Comparison of ENCODE assay signal across 20 cellular contexts in the genomic region with DNA sequence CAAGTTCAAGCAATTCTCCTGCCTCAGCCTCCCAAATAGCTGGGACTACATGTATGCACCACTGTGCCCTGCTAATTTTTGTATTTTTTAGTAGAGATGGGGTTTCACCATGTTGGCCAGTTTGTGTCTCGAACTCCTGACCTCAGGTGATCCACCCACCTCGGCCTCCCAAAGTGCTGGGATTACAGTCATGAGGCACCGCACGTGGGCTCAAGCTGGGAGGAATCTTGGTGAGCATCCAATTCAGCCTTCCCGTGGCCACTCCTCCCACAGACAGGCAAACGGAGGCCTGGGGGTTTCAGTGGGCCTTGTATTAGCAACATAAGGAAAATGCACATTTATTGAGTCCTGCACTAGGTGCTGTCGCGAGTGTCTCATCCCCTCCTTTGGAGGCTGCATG. TPM values are rescaled to one million over a fixed set of nuclear protein-coding genes. Genes with fewer than 3 reads are reported as not detected.
A peak's percentile ranks its signal among the peaks of the same experiment; 100 is the strongest.
DNase-seq lines count a peak whose midpoint lies in the region; ATAC-seq and TF ChIP-seq lines count a peak whose summit lies in the region.
"Had no signal": no experiment of that assay in that cellular context is flagged by ENCODE, and none has a peak within 500 bp of the region (broad histone marks: within the 10 kb centered on the region; RNA-seq: fewer than 3 reads in every experiment).

No MANE protein-coding gene starts in this region.

- no peaks in the 10 kb centered on the region for H3K9me2 ChIP-seq in GM23338 (ENCODE audit: insufficient read depth)

- H3K4me2 ChIP-seq in GM23338, result no peak overlapping the region
- H3K4me2 ChIP-seq: A549, KMS-11 had no signal

- H3K9me3 Mint-ChIP-seq in GM23338 (peaks cover 6% of the 10 kb centered on the region; the same call in 2 of the 3 replicates), natural killer cell (no peaks in the 10 kb centered on the region)

- H2AFZ ChIP-seq in GM23338, result peak overlapping the region; percentile 38; the same call in 1 of the 2 replicates

- H3K27ac ChIP-seq in GM23338 (ENCODE audit: low read depth) (no peak overlapping the region), SJCRH30 (no peak overlapping the region), spleen (peak overlapping the region in 1 of 8 donors; percentile 23)
- H3K27ac ChIP-seq: A549, KMS-11 had no signal

- 65 to 79% (median 76%) methylated on average over 7 to 8 of the region's 8 CpGs for WGBS in spleen, 5 donors

- H3K27me3 ChIP-seq in GM23338 (ENCODE audit: insufficient read depth) (no peaks in the 10 kb centered on the region), SJCRH30 (peaks cover 13% of the 10 kb centered on the region; the same call in 1 of the 2 replicates), spleen (replicated peaks in 1 of 7) (peaks cover 0 to 22% (median 0%) of the 10 kb centered on the region in 7 donors)
- H3K27me3 ChIP-seq: BE2C had no signal

- no peak for DNase-seq in GM23338 (ENCODE audit: low spot score)
- peak; percentile 16 for DNase-seq in NCI-H226
- DNase-seq in astrocyte of the hippocampus (ENCODE audit: low read depth, low spot score), result peak; percentile 41
- DNase-seq in fibroblast of the aortic adventitia (ENCODE audit: low read depth), result peak; percentile 12
- no peak for DNase-seq in SJCRH30
- no peak for DNase-seq in foreskin melanocyte
- no peak for DNase-seq in natural killer cell
- no peak for DNase-seq in spleen
- DNase-seq: BE2C; CD4-positive, CD25-positive, alpha-beta regulatory T cell; MV-4-11; NCI-H1105 treated with DMSO at 0.1 percent for 48 hours; NCI-H2029 treated with DMSO at 0.1 percent for 48 hours; NCI-H345; NCI-H774; NK-92 treated with Interleukin-12 subunit alpha and Interleukin-12 subunit beta, amount 100 ng/mL, for 24 hours; Right ventricle myocardium superior had no signal

- TF ChIP-seq CTCF in GM23338 (conservative IDR thresholded peaks at IDR 0.05; ENCODE audit: low read depth in 2 of 2) (no peak), fibroblast of the aortic adventitia (IDR thresholded peaks at IDR 0.05; ENCODE audit: insufficient read depth, low read length) (no peak), natural killer cell (IDR thresholded peaks at IDR 0.05) (no peak), spleen (IDR thresholded peaks at IDR 0.05 in 8 of 11, conservative IDR thresholded peaks at IDR 0.05 in 3 of 11) (no peak)

- H3K36me3 ChIP-seq in GM23338 (ENCODE audit: insufficient read depth) (no peaks in the 10 kb centered on the region), SJCRH30 (no peaks in the 10 kb centered on the region), spleen (no peaks in the 10 kb centered on the region)
- H3K36me3 ChIP-seq: BE2C, HAP-1 had no signal

- H3K4me1 Mint-ChIP-seq in GM23338 (peaks cover 2% of the 10 kb centered on the region; the same call in 1 of the 3 replicates), natural killer cell (no peaks in the 10 kb centered on the region)
- H3K4me1 Mint-ChIP-seq: CD4-positive, CD25-positive, alpha-beta regulatory T cell had no signal

- no peaks in the 10 kb centered on the region for H3F3A ChIP-seq in GM23338 (replicated peaks; ENCODE audit: low read depth)

- H3K4me3 Mint-ChIP-seq in GM23338, result no peak overlapping the region
- H3K4me3 Mint-ChIP-seq in natural killer cell, result no peak overlapping the region
- H3K4me3 Mint-ChIP-seq: CD4-positive, CD25-positive, alpha-beta regulatory T cell had no signal

- H3K4me1 ChIP-seq in GM23338 (ENCODE audit: insufficient read depth) (no peaks in the 10 kb centered on the region), SJCRH30 (no peaks in the 10 kb centered on the region), spleen (no peaks in the 10 kb centered on the region)
- H3K4me1 ChIP-seq: A549, BE2C, HAP-1 had no signal

- no peak overlapping the region for H3K27ac Mint-ChIP-seq in GM23338
- no peak overlapping the region for H3K27ac Mint-ChIP-seq in natural killer cell
- H3K27ac Mint-ChIP-seq: CD4-positive, CD25-positive, alpha-beta regulatory T cell had no signal

- H3K4me3 ChIP-seq in GM23338 (no peak overlapping the region), fibroblast of the aortic adventitia (ENCODE audit: low read depth, low read length) (no peak overlapping the region), SJCRH30 (no peak overlapping the region), spleen (no peak overlapping the region)
- H3K4me3 ChIP-seq: A549, HAP-1 had no signal

- peaks cover 7% of the 10 kb centered on the region for H3K27me3 Mint-ChIP-seq in GM23338 (ENCODE audit: insufficient read depth, low read depth, poor library complexity)
- peaks cover 25 to 61% of the 10 kb centered on the region in 2 donors for H3K27me3 Mint-ChIP-seq in natural killer cell (ENCODE audit: low read depth in 2 of 2)

- H4K20me1 ChIP-seq in GM23338 (replicated peaks; ENCODE audit: insufficient read depth), result no peaks in the 10 kb centered on the region

- intact Hi-C loops in natural killer cell (cut with micrococcal nuclease), result no loop called here
- intact Hi-C loops in spleen (cut with DNase I; ENCODE audit: low total_unique reads), result no loop called here

- TF ChIP-seq POLR2A in spleen (IDR thresholded peaks at IDR 0.05), result no peak

- H3K9me3 ChIP-seq in SJCRH30 (replicated peaks) (no peaks in the 10 kb centered on the region), spleen (no peaks in the 10 kb centered on the region)
- H3K9me3 ChIP-seq: A549, BE2C, HAP-1 had no signal

- H3K36me3 Mint-ChIP-seq in GM23338 (ENCODE audit: low read depth), result no peaks in the 10 kb centered on the region; the same call in 2 of the 3 replicates
- H3K36me3 Mint-ChIP-seq in natural killer cell, result no peaks in the 10 kb centered on the region
- H3K36me3 Mint-ChIP-seq: CD4-positive, CD25-positive, alpha-beta regulatory T cell had no signal

- ATAC-seq in GM23338 (no peak), natural killer cell (no peak)
- ATAC-seq: A549 had no signal

- no peaks in the 10 kb centered on the region for H3K79me2 ChIP-seq in GM23338 (replicated peaks; ENCODE audit: insufficient read depth)

TF ChIP-seq in GM23338, 12 proteins besides CTCF, POLR2A, EP300 and RAD21 (continues in another document):
- TF ChIP-seq ZNF331 (CRISPR knock-in tag; IDR thresholded peaks at IDR 0.05; ENCODE audit: low read depth), result no peak
- TF ChIP-seq, protein P1, sequence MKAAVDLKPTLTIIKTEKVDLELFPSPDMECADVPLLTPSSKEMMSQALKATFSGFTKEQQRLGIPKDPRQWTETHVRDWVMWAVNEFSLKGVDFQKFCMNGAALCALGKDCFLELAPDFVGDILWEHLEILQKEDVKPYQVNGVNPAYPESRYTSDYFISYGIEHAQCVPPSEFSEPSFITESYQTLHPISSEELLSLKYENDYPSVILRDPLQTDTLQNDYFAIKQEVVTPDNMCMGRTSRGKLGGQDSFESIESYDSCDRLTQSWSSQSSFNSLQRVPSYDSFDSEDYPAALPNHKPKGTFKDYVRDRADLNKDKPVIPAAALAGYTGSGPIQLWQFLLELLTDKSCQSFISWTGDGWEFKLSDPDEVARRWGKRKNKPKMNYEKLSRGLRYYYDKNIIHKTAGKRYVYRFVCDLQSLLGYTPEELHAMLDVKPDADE (IDR thresholded peaks at IDR 0.05), result no peak

RNA-seq across cellular contexts. Expression of a gene that starts 24.5 kb away (rescaled TPM):
- 0.70 and 1.0 TPM in 2 replicates for total RNA-seq in GM23338 (2014; rRNA removed; shearing (Covaris generic))
- 0.16 TPM in 2 replicates for polyA plus RNA-seq in GM23338 (2016; fragmentation: Nextera tagmentation; extraction: Ambion mirVana)
- total RNA-seq in fibroblast of the aortic adventitia (ENCODE audit: low replicate concordance), result not detected in 2 replicates
- not detected in 2 replicates for total RNA-seq in SJCRH30 (2014; rRNA removed; shearing (Covaris generic))
- total RNA-seq in natural killer cell, result not detected
- total RNA-seq in spleen, result under 1 TPM in 1 of 7 donors, not detected in 6; 0.28 TPM
- not detected for polyA plus RNA-seq in spleen
- total RNA-seq: CD4-positive, CD25-positive, alpha-beta regulatory T cell had no signal
- polyA plus RNA-seq: A549 had no signal

Comparison
In these comparisons a context has a peak if more than half of its experiments do, and no peak if none do; other contexts are left out.
1. DNase-seq: peak in NCI-H226 (single experiment), astrocyte of the hippocampus (single experiment) and fibroblast of the aortic adventitia (single experiment); none in GM23338 (single experiment), SJCRH30 (0 of 2), foreskin melanocyte (single experiment), natural killer cell (single experiment) and spleen (single experiment).